Comparison of ENCODE assay signal across 30 cellular contexts in genomic region chr2:56018202-56018601, GRCh38.
DNase-seq lines count a peak whose midpoint lies in the region; ATAC-seq, FAIRE-seq and TF ChIP-seq lines count a peak whose summit lies in the region.
"Had no signal": no experiment of that assay in that cellular context is flagged by ENCODE, and none has a peak within 500 bp of the region (broad histone marks: within the 10 kb centered on the region; RNA-seq: fewer than 3 reads in every experiment).

No MANE protein-coding gene starts in this region.

- H3K4me1 ChIP-seq in HepG2 (ENCODE audit: insufficient read depth, low read length) = no peaks in the 10 kb centered on the region
- H3K4me1 ChIP-seq: adrenal gland had no signal

- no peaks in the 10 kb centered on the region for H4K20me1 ChIP-seq in HepG2 (ENCODE audit: insufficient read depth, low read length)

- no peak for FAIRE-seq in HepG2 (lab: Jason Lieb, UNC)
- FAIRE-seq: small intestine had no signal

- H3K4me2 ChIP-seq in HepG2 (ENCODE audit: low read depth, low read length) = no peak overlapping the region
- H3K4me2 ChIP-seq: hepatocyte, SK-N-SH had no signal

- no peaks in the 10 kb centered on the region for H3K79me2 ChIP-seq in HepG2 (ENCODE audit: insufficient read depth, low read length)
- H3K79me2 ChIP-seq: hepatocyte had no signal

- intact Hi-C loops in HepG2 (cut with micrococcal nuclease; ENCODE audit: unreplicated experiment) = no loop called here

- POLR2A ChIA-PET in HepG2 (lab: Yijun Ruan, JAX) = no interaction called here

- WGBS in HepG2 (ENCODE audit: low lambda C conversion rate) = 9% methylated on average over 7 of the region's 7 CpGs

- H3K27ac Mint-ChIP-seq in progenitor cell of endocrine pancreas = no peak overlapping the region
- H3K27ac Mint-ChIP-seq: activated T-cell treated with anti-CD3 and anti-CD28 coated beads, Interleukin-2, amount 50 U/mL, for 24 hours; CD8-positive, alpha-beta T cell had no signal

- BruUV-seq in HepG2 (replicated peaks; lab: Mats Ljungman, UMichigan) = no TSS peak

- in situ Hi-C loops in HepG2 (cut with HindIII; ENCODE audit: extremely low pct_ligation_motif_present, low pct_unique_long_range_greater_than_20kb) = no loop called here

- no peaks in the 10 kb centered on the region for H3K9me3 ChIP-seq in HepG2 (ENCODE audit: low read length)
- H3K9me3 ChIP-seq: adrenal gland, SK-N-SH had no signal

- peak; percentile 69 for DNase-seq in NCI-H1436 (lab: John Stamatoyannopoulos, UW)
- DNase-seq in NCI-H1436 treated with DMSO at 0.1 percent for 48 hours (lab: John Stamatoyannopoulos, UW) = no peak
- peak; percentile 68 to 91 for DNase-seq in NCI-H2081 (lab: John Stamatoyannopoulos, UW)
- DNase-seq in NCI-H69 (lab: John Stamatoyannopoulos, UW) = peak; percentile 97
- peak; percentile 2 for DNase-seq in pons (ENCODE audit: low spot score)
- no peak for DNase-seq in NCI-H1694 treated with DMSO at 0.1 percent for 48 hours (lab: John Stamatoyannopoulos, UW)
- DNase-seq in progenitor cell of endocrine pancreas (ENCODE audit: low spot score, unreplicated experiment) = no peak
- no peak for DNase-seq in HepG2 (ENCODE audit: low spot score)
- DNase-seq: 8988T; activated CD4-positive, alpha-beta T cell treated with anti-CD3 and anti-CD28 coated beads for 48 hours; activated T-cell treated with anti-CD3 and anti-CD28 coated beads, Interleukin-2, amount 50 U/mL, for 24 hours; adrenal gland; brain microvascular endothelial cell; CD8-positive, alpha-beta T cell; DMS79; effector CD8-positive, alpha-beta T cell; foreskin melanocyte; GF-D8; Kasumi-1; left colon; mesenchymal stem cell; NCI-H1105; NCI-H446 treated with DMSO at 0.1 percent for 48 hours; SK-N-SH; small intestine; stimulated activated CD4-positive, alpha-beta T cell treated with anti-CD3 and anti-CD28 coated beads, Interleukin-1b, Interleukin-23, amount 100 ng/mL, for 48 hours; T-helper 2 cell; trophoblast cell had no signal

- TF ChIP-seq RAD21 in HepG2 (CRISPR knock-in tag; IDR thresholded peaks at IDR 0.05) = no peak

- no peaks in the 10 kb centered on the region for H3K27me3 Mint-ChIP-seq in progenitor cell of endocrine pancreas
- H3K27me3 Mint-ChIP-seq: activated T-cell treated with anti-CD3 and anti-CD28 coated beads, Interleukin-2, amount 50 U/mL, for 24 hours had no signal

- no peak for TF ChIP-seq POLR2A in HepG2 (IDR thresholded peaks at IDR 0.05; ENCODE audit: insufficient read depth in 1 of 2, low read depth in 2 of 2, low read length in 2 of 2)

- no peak overlapping the region for H3K4me3 Mint-ChIP-seq in progenitor cell of endocrine pancreas (ENCODE audit: low read depth)
- H3K4me3 Mint-ChIP-seq: activated T-cell treated with anti-CD3 and anti-CD28 coated beads, Interleukin-2, amount 50 U/mL, for 24 hours; CD8-positive, alpha-beta T cell had no signal

- CTCF ChIA-PET in HepG2 (lab: Yijun Ruan, JAX; ENCODE audit: low intra/inter-chr PET ratio, low total read pairs) = no interaction called here

- H3K9ac ChIP-seq in HepG2 (ENCODE audit: insufficient read depth, low read depth, low read length) = no peak overlapping the region
- H3K9ac ChIP-seq: SK-N-SH had no signal

- TF ChIP-seq CTCF in progenitor cell of endocrine pancreas (IDR thresholded peaks at IDR 0.05; ENCODE audit: unreplicated experiment) (no peak), HepG2 (CRISPR knock-in tag; IDR thresholded peaks at IDR 0.05) (no peak)

- H3K4me3 ChIP-seq in HepG2 (replicated peaks in 1 of 3; ENCODE audit: insufficient read depth in 1 of 3, low read depth in 2 of 3, low read length in 3 of 3) = no peak overlapping the region
- H3K4me3 ChIP-seq: adrenal gland, hepatocyte had no signal

- no peaks in the 10 kb centered on the region for H3K9me3 Mint-ChIP-seq in progenitor cell of endocrine pancreas (ENCODE audit: low read depth)
- H3K9me3 Mint-ChIP-seq: activated T-cell treated with anti-CD3 and anti-CD28 coated beads, Interleukin-2, amount 50 U/mL, for 24 hours; CD8-positive, alpha-beta T cell had no signal

- TF ChIP-seq EP300 in HepG2 (IDR thresholded peaks at IDR 0.05; ENCODE audit: low read depth in 2 of 2, low read length in 2 of 2) = no peak
- no peak for TF ChIP-seq EP300 in HepG2 (CRISPR knock-in tag; IDR thresholded peaks at IDR 0.05; ENCODE audit: borderline replicate concordance)

- no peaks in the 10 kb centered on the region for H3K36me3 Mint-ChIP-seq in progenitor cell of endocrine pancreas (ENCODE audit: insufficient read depth)
- H3K36me3 Mint-ChIP-seq: CD8-positive, alpha-beta T cell had no signal

- H3K4me1 Mint-ChIP-seq in progenitor cell of endocrine pancreas (ENCODE audit: low read depth) = peaks cover 20% of the 10 kb centered on the region

- H3K36me3 ChIP-seq in HepG2 (replicated peaks in 1 of 2; ENCODE audit: control insufficient read depth in 1 of 2, insufficient read depth in 2 of 2, low read length in 2 of 2) = no peaks in the 10 kb centered on the region
- H3K36me3 ChIP-seq: adrenal gland, brain microvascular endothelial cell had no signal

- ATAC-seq in HepG2 = no peak
- ATAC-seq: CD8-positive, alpha-beta T cell; esophagus mucosa; left colon had no signal

- no peak overlapping the region for H2AFZ ChIP-seq in HepG2 (ENCODE audit: low read length)
- H2AFZ ChIP-seq: hepatocyte had no signal

- H3K27ac ChIP-seq in HepG2 (ENCODE audit: extremely low read length, insufficient read depth, low read length) = no peak overlapping the region
- H3K27ac ChIP-seq: adrenal gland, brain microvascular endothelial cell, hepatocyte had no signal

- 0 out of 5 replicates have a peak, but pooled peaks cover 0 to 9% of the 10 kb centered on the region in 2 experiments for H3K27me3 ChIP-seq in HepG2 (ENCODE audit: control insufficient read depth in 1 of 2, insufficient read depth in 2 of 2, low read length in 2 of 2)
- H3K27me3 ChIP-seq: adrenal gland, brain microvascular endothelial cell had no signal

TF ChIP-seq in HepG2, 621 proteins besides CTCF, POLR2A, EP300 and RAD21:
- TF ChIP-seq NONO (IDR thresholded peaks at IDR 0.05) (no peak), NONO (CRISPR knock-in tag; conservative IDR thresholded peaks at IDR 0.05) (no peak), NPAS2 (CRISPR knock-in tag; IDR thresholded peaks at IDR 0.05; ENCODE audit: borderline replicate concordance) (no peak), ZNF572 (CRISPR knock-in tag; IDR thresholded peaks at IDR 0.05) (no peak), RBFOX2 (IDR thresholded peaks at IDR 0.05; ENCODE audit: low read depth, low read length) (no peak), IKZF5 (CRISPR knock-in tag; IDR thresholded peaks at IDR 0.05) (no peak), GMEB2 (CRISPR knock-in tag; IDR thresholded peaks at IDR 0.05; ENCODE audit: low read depth) (no peak)

Comparison
In these comparisons a context has a peak if more than half of its experiments do, and no peak if none do; other contexts are left out.
1. DNase-seq: peak in NCI-H1436 (single experiment), NCI-H2081 (2 of 2), NCI-H69 (single experiment) and pons (single experiment); none in NCI-H1436 treated with DMSO at 0.1 percent for 48 hours (single experiment), NCI-H1694 treated with DMSO at 0.1 percent for 48 hours (single experiment), progenitor cell of endocrine pancreas (single experiment) and HepG2 (single experiment).